26 cellular contexts compared by ENCODE assay signal in genomic region chr5:103502651-103503050, GRCh38.
"Had no signal": no experiment of that assay in that cellular context is flagged by ENCODE, and none has a peak within 500 bp of the region (broad histone marks: within the 10 kb centered on the region; RNA-seq: fewer than 3 reads in every experiment).

No MANE protein-coding gene starts in this region.

- H3K4me2 ChIP-seq: PC-9 had no signal

- H2AFZ ChIP-seq: PC-9 had no signal

- H3K27me3 ChIP-seq: ascending aorta, cardiac muscle cell had no signal

- H3K9me3 Mint-ChIP-seq: activated CD4-positive, alpha-beta T cell treated with anti-CD3 and anti-CD28 coated beads, Interleukin-2, amount 10 ng/mL, durations not matched to agents 24 days and 14 days; activated CD8-positive, alpha-beta T cell treated with anti-CD3 and anti-CD28 coated beads for 36 hours; activated T-helper 17 cell treated with anti-CD3 and anti-CD28 coated beads, Interleukin-2, amount 50 U/mL, for 72 hours had no signal

- H3K4me3 Mint-ChIP-seq: activated CD4-positive, alpha-beta T cell treated with anti-CD3 and anti-CD28 coated beads, Interleukin-2, amount 10 ng/mL, durations not matched to agents 24 days and 14 days; activated CD8-positive, alpha-beta T cell treated with anti-CD3 and anti-CD28 coated beads for 36 hours; activated naive CD8-positive, alpha-beta T cell treated with anti-CD3 and anti-CD28 coated beads for 36 hours; activated T-cell treated with anti-CD3 and anti-CD28 coated beads, Interleukin-2, amount 50 U/mL, for 72 hours; activated T-helper 17 cell treated with anti-CD3 and anti-CD28 coated beads, Interleukin-2, amount 50 U/mL, for 72 hours; central memory CD8-positive, alpha-beta T cell had no signal

- FAIRE-seq: RCC 7860 had no signal

- ATAC-seq: activated CD8-positive, alpha-beta T cell treated with anti-CD3 and anti-CD28 coated beads for 36 hours; activated T-cell treated with anti-CD3 and anti-CD28 coated beads, Interleukin-2, amount 50 U/mL, for 72 hours; activated T-helper 17 cell treated with anti-CD3 and anti-CD28 coated beads, Interleukin-2, amount 50 U/mL, for 72 hours; Right ventricle myocardium inferior had no signal

- H3K27ac ChIP-seq: ascending aorta, cardiac muscle cell, PC-9, RWPE1, WERI-Rb-1 had no signal

- H3K4me1 ChIP-seq: ascending aorta had no signal

- H3K27ac Mint-ChIP-seq: activated CD4-positive, alpha-beta T cell treated with anti-CD3 and anti-CD28 coated beads, Interleukin-2, amount 10 ng/mL, durations not matched to agents 24 days and 14 days; activated CD8-positive, alpha-beta T cell treated with anti-CD3 and anti-CD28 coated beads for 36 hours; activated naive CD8-positive, alpha-beta T cell treated with anti-CD3 and anti-CD28 coated beads for 36 hours; activated T-cell treated with anti-CD3 and anti-CD28 coated beads, Interleukin-2, amount 50 U/mL, for 72 hours; activated T-helper 17 cell treated with anti-CD3 and anti-CD28 coated beads, Interleukin-2, amount 50 U/mL, for 72 hours had no signal

- H3K4me3 ChIP-seq: ascending aorta, cardiac muscle cell, PC-9 had no signal

- H3K27me3 Mint-ChIP-seq: central memory CD8-positive, alpha-beta T cell had no signal

- H3K36me3 ChIP-seq: ascending aorta, cardiac muscle cell, WERI-Rb-1 had no signal

- H3K36me3 Mint-ChIP-seq: activated naive CD8-positive, alpha-beta T cell treated with anti-CD3 and anti-CD28 coated beads for 36 hours had no signal

- H3K4me1 Mint-ChIP-seq: activated CD4-positive, alpha-beta T cell treated with anti-CD3 and anti-CD28 coated beads, Interleukin-2, amount 10 ng/mL, durations not matched to agents 24 days and 14 days; activated naive CD8-positive, alpha-beta T cell treated with anti-CD3 and anti-CD28 coated beads for 36 hours; activated T-helper 17 cell treated with anti-CD3 and anti-CD28 coated beads, Interleukin-2, amount 50 U/mL, for 72 hours; central memory CD8-positive, alpha-beta T cell had no signal

- DNase-seq: activated CD4-positive, alpha-beta T cell treated with anti-CD3 and anti-CD28 coated beads, Interleukin-2, amount 10 ng/mL, durations not matched to agents 24 days and 14 days; activated CD4-positive, alpha-beta T cell treated with anti-CD3 and anti-CD28 coated beads, Interleukin-2, amount 50 U/mL, for 4 hours; activated CD8-positive, alpha-beta T cell treated with anti-CD3 and anti-CD28 coated beads for 36 hours; activated effector memory CD4-positive, alpha-beta T cell treated with anti-CD3 and anti-CD28 coated beads, Interleukin-2, amount 50 U/mL, for 16 hours; activated naive CD4-positive, alpha-beta T cell; activated naive CD4-positive, alpha-beta T cell treated with anti-CD3 and anti-CD28 coated beads, Interleukin-2, amount 50 U/mL, for 16 hours; activated naive CD8-positive, alpha-beta T cell treated with anti-CD3 and anti-CD28 coated beads for 36 hours; activated T-cell treated with anti-CD3 and anti-CD28 coated beads, Interleukin-2, amount 50 U/mL, for 1 hour; activated T-cell treated with anti-CD3 and anti-CD28 coated beads, Interleukin-2, amount 50 U/mL, for 72 hours; NCI-H1105 treated with DMSO at 0.1 percent for 48 hours; NCI-H1436; NCI-H1694; NCI-H1930; NCI-H2081 treated with DMSO at 0.1 percent for 48 hours; NCI-H510A; PC-9; SIG-M5; T1000; WERI-Rb-1 had no signal
